Comparison of ENCODE assay signal across 7 cellular contexts in the genomic region with DNA sequence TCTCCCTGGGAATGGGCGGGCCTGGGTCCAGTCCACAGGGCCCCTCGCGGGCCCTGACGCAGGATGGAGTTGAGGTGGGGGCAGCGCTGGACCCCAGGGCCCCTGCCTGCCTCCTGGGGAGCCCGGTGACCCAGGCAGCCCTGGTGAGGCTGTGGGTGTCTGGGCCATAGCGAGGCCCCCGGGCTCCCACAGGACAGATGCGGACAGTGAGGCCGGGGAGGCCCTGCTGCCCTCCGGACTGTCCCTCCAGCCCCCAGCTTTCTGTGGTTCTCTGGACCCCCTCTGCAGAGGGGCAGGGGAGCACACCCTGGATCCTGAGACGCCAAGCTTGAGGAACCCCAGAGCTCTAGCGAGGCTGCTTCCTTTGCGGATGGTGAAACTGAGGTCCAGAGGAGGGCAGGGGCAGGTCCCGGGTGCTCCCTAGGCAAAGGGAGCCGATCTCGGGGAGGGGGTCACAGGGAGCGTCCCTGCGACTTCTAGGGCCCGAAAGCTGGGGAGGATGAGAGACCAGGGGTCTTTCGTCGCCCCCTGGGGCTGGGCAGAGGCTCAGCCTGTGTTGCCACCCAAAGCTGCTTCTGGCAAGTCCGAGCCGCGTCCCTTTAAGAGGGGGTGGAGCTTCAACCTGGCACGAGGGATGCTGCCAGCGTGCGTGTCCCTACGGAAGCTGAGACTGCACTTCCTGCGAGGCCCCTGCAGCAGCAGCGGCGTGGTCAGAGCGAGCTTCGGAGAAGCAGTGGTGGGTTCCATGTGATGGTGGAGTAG.
DNase-seq lines count a peak whose midpoint lies in the region; ATAC-seq and TF ChIP-seq lines count a peak whose summit lies in the region.
"Not testable (repeated sequence)": the region's sequence is repeated elsewhere in the genome, so short reads cannot be mapped to it uniquely, and the experiment has no call there.

No MANE protein-coding gene starts in this region.

- H3K36me3 ChIP-seq in RWPE2 (ENCODE audit: low read depth); mucosa of descending colon (ENCODE audit: low read depth): not testable (repeated sequence)

- H3K27ac Mint-ChIP-seq in MCF 10A (ENCODE audit: low read depth, unreplicated experiment); stimulated activated memory B cell treated with anti-CD40 and anti-IgM and Interleukin-4, amounts not matched to agents 10 μg/mL and 1 μg/mL and 100 μg/mL, for 72 hours: not testable (repeated sequence)

- H3K4me1 Mint-ChIP-seq in MCF 10A (ENCODE audit: insufficient read depth, unreplicated experiment); stimulated activated memory B cell treated with anti-CD40 and anti-IgM and Interleukin-4, amounts not matched to agents 10 μg/mL and 1 μg/mL and 100 μg/mL, for 72 hours: not testable (repeated sequence)

- H3K4me3 Mint-ChIP-seq in MCF 10A (ENCODE audit: unreplicated experiment); stimulated activated memory B cell treated with anti-CD40 and anti-IgM and Interleukin-4, amounts not matched to agents 10 μg/mL and 1 μg/mL and 100 μg/mL, for 72 hours: not testable (repeated sequence)

- peak; percentile 86 for ATAC-seq in GM18867 (IDR thresholded peaks at IDR 0.05; ENCODE audit: unreplicated experiment)
- peak; percentile 76 for ATAC-seq in HG02759 (IDR thresholded peaks at IDR 0.05; ENCODE audit: unreplicated experiment)
- peak; percentile 98 for ATAC-seq in RWPE2 (ENCODE audit: low read depth)
- peak; percentile 94 for ATAC-seq in left ventricle myocardium superior
- ATAC-seq in mucosa of descending colon: peak; percentile 47
- ATAC-seq in stimulated activated memory B cell treated with anti-CD40 and anti-IgM and Interleukin-4, amounts not matched to agents 10 μg/mL and 1 μg/mL and 100 μg/mL, for 72 hours: peak; percentile 53

- not testable (repeated sequence) for H3K27me3 ChIP-seq in RWPE2 (ENCODE audit: insufficient read depth, poor library complexity, severe bottlenecking)

- BruUV-seq in MCF 10A (replicated peaks; lab: Mats Ljungman, UMichigan): TSS peak; percentile 60

- H3K9me3 ChIP-seq in RWPE2 (ENCODE audit: severe bottlenecking); mucosa of descending colon: not testable (repeated sequence)

- CTCF ChIA-PET in MCF 10A (lab: Yijun Ruan, JAX): not testable (repeated sequence)

- not testable (repeated sequence) for H3K4me1 ChIP-seq in RWPE2 (ENCODE audit: insufficient read depth, poor library complexity, severe bottlenecking); mucosa of descending colon (ENCODE audit: low read depth)

- POLR2A ChIA-PET in MCF 10A (lab: Yijun Ruan, JAX): not testable (repeated sequence)

- TF ChIP-seq CTCF in RWPE2 (IDR thresholded peaks at IDR 0.05; ENCODE audit: poor library complexity, severe bottlenecking); MCF 10A (IDR thresholded peaks at IDR 0.05; ENCODE audit: unreplicated experiment); mucosa of descending colon (IDR thresholded peaks at IDR 0.05): not testable (repeated sequence)

- not testable (repeated sequence) for H3K4me3 ChIP-seq in RWPE2 (ENCODE audit: severe bottlenecking); mucosa of descending colon

- not testable (repeated sequence) for H3K9me3 Mint-ChIP-seq in MCF 10A (ENCODE audit: unreplicated experiment); stimulated activated memory B cell treated with anti-CD40 and anti-IgM and Interleukin-4, amounts not matched to agents 10 μg/mL and 1 μg/mL and 100 μg/mL, for 72 hours

- intact Hi-C loops in MCF 10A (cut with micrococcal nuclease); left ventricle myocardium superior (cut with micrococcal nuclease); mucosa of descending colon (cut with DNase I, micrococcal nuclease): not testable (repeated sequence)

- not testable (repeated sequence) for H3K27me3 Mint-ChIP-seq in MCF 10A (ENCODE audit: insufficient read depth, unreplicated experiment); stimulated activated memory B cell treated with anti-CD40 and anti-IgM and Interleukin-4, amounts not matched to agents 10 μg/mL and 1 μg/mL and 100 μg/mL, for 72 hours

- H3K27ac ChIP-seq in RWPE2 (ENCODE audit: poor library complexity, severe bottlenecking): not testable (repeated sequence)

- H3K36me3 Mint-ChIP-seq in MCF 10A (ENCODE audit: insufficient read depth, unreplicated experiment); stimulated activated memory B cell treated with anti-CD40 and anti-IgM and Interleukin-4, amounts not matched to agents 10 μg/mL and 1 μg/mL and 100 μg/mL, for 72 hours: not testable (repeated sequence)

- not testable (repeated sequence) for DNase-seq in RWPE2 (ENCODE audit: low spot score); MCF 10A (ENCODE audit: unreplicated experiment); left ventricle myocardium superior; mucosa of descending colon

Comparison
In these comparisons a context has a peak if more than half of its experiments do, and no peak if none do; other contexts are left out.
1. ATAC-seq: peak in every context shown above with its lines; median percentile 98 in RWPE2; 94 in left ventricle myocardium superior; 86 in GM18867; 76 in HG02759; 53 in stimulated activated memory B cell treated with anti-CD40 and anti-IgM and Interleukin-4, amounts not matched to agents 10 μg/mL and 1 μg/mL and 100 μg/mL, for 72 hours; 47 in mucosa of descending colon.